In genomic region chr9:93434056-93434455, GRCh38 we compare ENCODE assay signal across 26 cellular contexts. TPM values are rescaled to one million over a fixed set of nuclear protein-coding genes. Genes with fewer than 3 reads are reported as not detected.
DNase-seq lines count a peak whose midpoint lies in the region; ATAC-seq, FAIRE-seq and TF ChIP-seq lines count a peak whose summit lies in the region.
"Had no signal": no experiment of that assay in that cellular context is flagged by ENCODE, and none has a peak within 500 bp of the region (broad histone marks: within the 10 kb centered on the region; RNA-seq: fewer than 3 reads in every experiment).

No MANE protein-coding gene starts in this region.

- H4K8ac ChIP-seq in IMR-90 (ENCODE audit: low read depth in 2 of 2, low read length in 2 of 2) (no peak overlapping the region), H1 (ENCODE audit: extremely low read depth, insufficient read depth, low read length) (no peak overlapping the region)

- no peak for FAIRE-seq in A549 (lab: Jason Lieb, UNC)
- no peak for FAIRE-seq in H1 (lab: Jason Lieb, UNC)
- FAIRE-seq in D721Med (lab: Jason Lieb, UNC) = no peak
- FAIRE-seq: A204.1, GM12878, GM12892, GM18507 had no signal

- H3K23ac ChIP-seq in IMR-90 (ENCODE audit: low read depth, low read length) (no peak overlapping the region), H1 (ENCODE audit: insufficient read length) (no peak overlapping the region)

- H3K9me1 ChIP-seq in IMR-90 (ENCODE audit: insufficient read depth, low read length) = no peaks in the 10 kb centered on the region

- no peak overlapping the region for H2BK12ac ChIP-seq in H1 (ENCODE audit: low read depth, low read length)

- H3K18ac ChIP-seq in IMR-90 (ENCODE audit: low read depth, low read length) (no peak overlapping the region), H1 (ENCODE audit: extremely low read depth, low read length) (no peak overlapping the region)

- H3K27ac ChIP-seq in A549 (no peak overlapping the region), BLaER1 (no peak overlapping the region), IMR-90 (ENCODE audit: insufficient read depth, low read length) (no peak overlapping the region), H1 (ENCODE audit: low read depth, low read length) (no peak overlapping the region)
- H3K27ac ChIP-seq: C4-2B had no signal

- TF ChIP-seq RAD21 in A549 (conservative IDR thresholded peaks at IDR 0.05 in 1 of 2, IDR thresholded peaks at IDR 0.05 in 1 of 2) (no peak), IMR-90 (IDR thresholded peaks at IDR 0.05; ENCODE audit: low read length) (no peak), H1 (IDR thresholded peaks at IDR 0.05 in 1 of 2, conservative IDR thresholded peaks at IDR 0.05 in 1 of 2; ENCODE audit: low read depth in 2 of 2, low read length in 2 of 2) (no peak)

- H4K20me1 ChIP-seq in BLaER1 = no peaks in the 10 kb centered on the region
- no peaks in the 10 kb centered on the region for H4K20me1 ChIP-seq in IMR-90 (ENCODE audit: insufficient read depth, low read length)
- no peaks in the 10 kb centered on the region for H4K20me1 ChIP-seq in H1 (replicated peaks in 1 of 2; ENCODE audit: control insufficient read depth in 1 of 2, insufficient read depth in 2 of 2, low read length in 2 of 2)

- H3K36me3 ChIP-seq in BLaER1 = no peaks in the 10 kb centered on the region
- no peaks in the 10 kb centered on the region for H3K36me3 ChIP-seq in IMR-90 (ENCODE audit: control insufficient read depth, insufficient read depth, low read length)
- H3K36me3 ChIP-seq in H1 (ENCODE audit: control insufficient read depth in 2 of 4, insufficient read depth in 4 of 4, low read length in 3 of 4) = no peaks in the 10 kb centered on the region

- H2BK120ac ChIP-seq in IMR-90 (ENCODE audit: low read depth, low read length) (no peak overlapping the region), H1 (replicated peaks; ENCODE audit: low read depth, low read length) (no peak overlapping the region)

- no peak overlapping the region for H2BK5ac ChIP-seq in IMR-90 (ENCODE audit: low read depth, low read length, poor library complexity, severe bottlenecking)
- H2BK5ac ChIP-seq in H1 (ENCODE audit: low read depth, low read length) = no peak overlapping the region

- TF ChIP-seq CTCF in A549 (IDR thresholded peaks at IDR 0.05) (no peak), IMR-90 (conservative IDR thresholded peaks at IDR 0.05; ENCODE audit: low read depth, low read length) (no peak), H1 (IDR thresholded peaks at IDR 0.05; ENCODE audit: control extremely low read depth in 1 of 3, insufficient read depth in 1 of 3, low read depth in 1 of 3, low read length in 3 of 3) (no peak), D721Med (IDR thresholded peaks at IDR 0.05; ENCODE audit: insufficient read depth, missing control alignments) (no peak)

- H3K14ac ChIP-seq in IMR-90 (replicated peaks; ENCODE audit: low read depth, low read length) = no peak overlapping the region
- no peak overlapping the region for H3K14ac ChIP-seq in H1 (ENCODE audit: insufficient read length)

- H3K79me2 ChIP-seq in H1 (ENCODE audit: control insufficient read depth in 1 of 2, insufficient read depth in 2 of 2, low read length in 2 of 2) = no peaks in the 10 kb centered on the region

- H4K91ac ChIP-seq in IMR-90 (ENCODE audit: insufficient read depth, low read depth, low read length) (no peak overlapping the region), H1 (replicated peaks; ENCODE audit: insufficient read length, low read length) (no peak overlapping the region)

- ATAC-seq in A549 (no peak), IMR-90 (ENCODE audit: low read depth) (no peak)
- ATAC-seq: CD8-positive, alpha-beta T cell; GM12878 had no signal

- H3K4me3 ChIP-seq in A549 (no peak overlapping the region), BLaER1 (no peak overlapping the region), IMR-90 (ENCODE audit: insufficient read depth, low read depth, low read length) (no peak overlapping the region), H1 (ENCODE audit: extremely low read depth in 1 of 4, insufficient read depth in 2 of 4, low read depth in 3 of 4, low read length in 4 of 4) (no peak overlapping the region)
- H3K4me3 ChIP-seq: GM12878 had no signal

- WGBS in A549 (ENCODE audit: missing lambda C conversion rate) = 92% methylated on average over 3 of the region's 3 CpGs
- WGBS in IMR-90 (ENCODE audit: extremely low coverage in 2 of 2, insufficient read length in 1 of 2), 2 experiments = 67% methylated on average over 1 of the region's 3 CpGs; no CpG with 5 or more reads in 1 of the 2 experiments
- WGBS in H1 (ENCODE audit: extremely low coverage in 1 of 2, insufficient coverage in 1 of 2, insufficient read length in 1 of 2, insufficient replicate concordance in 2 of 2, low coverage in 1 of 2, low lambda C conversion rate in 2 of 2, missing lambda C conversion rate in 1 of 2), 2 experiments = 93% methylated on average over 3 of the region's 3 CpGs; no CpG with 5 or more reads in 1 of the 2 experiments

- H2BK15ac ChIP-seq in IMR-90 (ENCODE audit: low read depth, low read length) = no peak overlapping the region
- H2BK15ac ChIP-seq in H1 (ENCODE audit: low read length) = no peak overlapping the region

- in situ Hi-C loops in IMR-90 (cut with MboI; ENCODE audit: low sequenced_read_pairs) = no loop called here

- H3K4me1 ChIP-seq in A549 (no peaks in the 10 kb centered on the region), BLaER1 (peaks cover 13% of the 10 kb centered on the region), IMR-90 (ENCODE audit: control insufficient read depth, insufficient read depth, low read length) (no peaks in the 10 kb centered on the region), H1 (replicated peaks in 1 of 4; ENCODE audit: control insufficient read depth in 3 of 4, insufficient read depth in 4 of 4, low read length in 3 of 4) (no peaks in the 10 kb centered on the region; a peak in 1 of 7 replicates)

- H3K27me3 ChIP-seq in BLaER1 (no peaks in the 10 kb centered on the region), IMR-90 (ENCODE audit: control insufficient read depth, insufficient read depth, low read length) (no peaks in the 10 kb centered on the region; the same call in 1 of the 2 replicates), H1 (replicated peaks in 1 of 4; ENCODE audit: control insufficient read depth in 3 of 4, extremely low read depth in 1 of 4, insufficient read depth in 3 of 4, low read length in 3 of 4) (no peaks in the 10 kb centered on the region)

- H3K9me3 ChIP-seq in A549 = no peaks in the 10 kb centered on the region
- no peaks in the 10 kb centered on the region for H3K9me3 ChIP-seq in BLaER1
- no peaks in the 10 kb centered on the region for H3K9me3 ChIP-seq in IMR-90 (ENCODE audit: control insufficient read depth, insufficient read depth, low read length)
- no peaks in the 10 kb centered on the region for H3K9me3 ChIP-seq in H1 (ENCODE audit: insufficient read depth in 2 of 2, low read depth in 1 of 2, low read length in 1 of 2)
- H3K9me3 ChIP-seq: Caco-2 had no signal

- no peak for TF ChIP-seq EP300 in A549 (IDR thresholded peaks at IDR 0.05)
- no peak for TF ChIP-seq EP300 in H1 (IDR thresholded peaks at IDR 0.05; ENCODE audit: borderline replicate concordance in 1 of 2, low read depth in 2 of 2, low read length in 2 of 2)

- H4K5ac ChIP-seq in IMR-90 (ENCODE audit: low read depth, low read length) = no peak overlapping the region
- no peak overlapping the region for H4K5ac ChIP-seq in H1 (ENCODE audit: insufficient read length, low read depth, low read length)

- H3K4ac ChIP-seq in IMR-90 (ENCODE audit: low read depth, low read length) = no peak overlapping the region
- H3K4ac ChIP-seq in H1 (replicated peaks; ENCODE audit: insufficient read length, low read depth, low read length) = no peak overlapping the region

- POLR2A ChIA-PET in A549 (lab: Yijun Ruan, JAX) = no interaction called here
- POLR2A ChIA-PET in IMR-90 (lab: Charles Lee; ENCODE audit: unreplicated experiment) = no interaction called here
- POLR2A ChIA-PET in H1 (lab: Charles Lee; ENCODE audit: partially characterized antibody) = no interaction called here

- no peaks in the 10 kb centered on the region for H3K79me1 ChIP-seq in IMR-90 (ENCODE audit: low read depth in 1 of 2, low read length in 2 of 2)
- H3K79me1 ChIP-seq in H1 (ENCODE audit: low read depth, low read length) = no peaks in the 10 kb centered on the region

- intact Hi-C loops in IMR-90 (cut with micrococcal nuclease) = no loop called here

- H3K9ac ChIP-seq in BLaER1 = no peak overlapping the region
- H3K9ac ChIP-seq in IMR-90 (ENCODE audit: low read depth, low read length) = no peak overlapping the region
- no peak overlapping the region for H3K9ac ChIP-seq in H1 (replicated peaks in 1 of 4; ENCODE audit: extremely low read depth in 1 of 4, low read depth in 3 of 4, low read length in 3 of 4)

- DNase-seq in A549 (ENCODE audit: low read depth in 1 of 2, low spot score in 1 of 2) (no peak), IMR-90 (no peak), H1 (ENCODE audit: low read depth in 1 of 2, low spot score in 2 of 2) (no peak), occipital lobe (lab: John Stamatoyannopoulos, UW) (no peak), NCI-H1105 treated with DMSO at 0.1 percent for 48 hours (lab: John Stamatoyannopoulos, UW) (no peak), NK-92 (lab: John Stamatoyannopoulos, UW; ENCODE audit: unreplicated experiment) (no peak), D721Med (ENCODE audit: insufficient read length, low spot score) (no peak)
- DNase-seq: 8988T; AML-193; Caco-2; Calu3; CD4-positive, alpha-beta T cell; CD8-positive, alpha-beta T cell; DMS 273 treated with DMSO at 0.1 percent for 48 hours; DMS153; DMS53; DMS79; DND-41; EL; GDM1 had no signal

- no peak overlapping the region for H3K4me2 ChIP-seq in A549
- H3K4me2 ChIP-seq in BLaER1 = peak overlapping the region; percentile 16
- no peak overlapping the region for H3K4me2 ChIP-seq in IMR-90 (ENCODE audit: low read depth, low read length)
- H3K4me2 ChIP-seq in H1 (ENCODE audit: insufficient read depth in 1 of 2, low read depth in 2 of 2, low read length in 2 of 2) = no peak overlapping the region

- H3K23me2 ChIP-seq in H1 (ENCODE audit: low read depth, low read length) = no peaks in the 10 kb centered on the region

- no TSS peak for BruUV-seq in IMR-90 (replicated peaks; lab: Mats Ljungman, UMichigan)

- CTCF ChIA-PET in A549 (lab: Yijun Ruan, JAX) = no interaction called here
- CTCF ChIA-PET in IMR-90 (lab: Yijun Ruan, JAX) = interaction anchor here (0.6 kb wide), 1 partner anchor 18 kb away, joined by 3 read pairs; no protein-coding TSS in a partner anchor
- CTCF ChIA-PET in H1 (lab: Charles Lee; ENCODE audit: partially characterized antibody) = no interaction called here

- H2AK9ac ChIP-seq in IMR-90 (replicated peaks; ENCODE audit: low read depth, low read length, poor library complexity) = no peak overlapping the region

- no peak for TF ChIP-seq POLR2A in A549 (IDR thresholded peaks at IDR 0.05; ENCODE audit: low read length)
- no peak for TF ChIP-seq POLR2A in IMR-90 (IDR thresholded peaks at IDR 0.05; ENCODE audit: low read depth, low read length)
- TF ChIP-seq POLR2A in H1 (IDR thresholded peaks at IDR 0.05; ENCODE audit: control extremely low read depth in 1 of 2, low read depth in 2 of 2, low read length in 2 of 2) = no peak

- H3K56ac ChIP-seq in IMR-90 (ENCODE audit: extremely low read depth, insufficient read depth, low read length) (no peak overlapping the region), H1 (replicated peaks; ENCODE audit: insufficient read length, low read depth, low read length) (no peak overlapping the region)

- no peak overlapping the region for H2AK5ac ChIP-seq in IMR-90 (ENCODE audit: low read depth, low read length)
- H2AK5ac ChIP-seq in H1 (ENCODE audit: low read depth, low read length) = no peak overlapping the region

- dilution Hi-C loops in IMR-90 (cut with HindIII; ENCODE audit: low sequenced_read_pairs, unreplicated experiment) = no loop called here

- no peak overlapping the region for H2AFZ ChIP-seq in IMR-90 (replicated peaks; ENCODE audit: low read length, poor library complexity)
- no peak overlapping the region for H2AFZ ChIP-seq in H1 (ENCODE audit: low read length)

- H2BK20ac ChIP-seq in IMR-90 (ENCODE audit: low read depth, low read length) (no peak overlapping the region), H1 (ENCODE audit: low read length) (no peak overlapping the region)

RNA-seq across cellular contexts. Expression of gene FAM120A, which starts 17.4 kb away (rescaled TPM):
- polyA plus RNA-seq in A549 (2011; rRNA removed) (105 and 111 TPM in 2 replicates), A549 (2017; fragmentation: RNase III; extraction: RNeasy Plus Mini Kit Qiagen cat#74134 plus additional on column Dnase treatment) (86.3 to 91.9 TPM (median 88.7 TPM) in 3 replicates), IMR-90 (2012; rRNA removed) (61.6 and 64.3 TPM in 2 replicates), H1 (2011; rRNA removed) (24.9 and 28.0 TPM in 2 replicates)
- 70.9 and 86.8 TPM in 2 replicates for polyA plus RNA-seq in A549 (2012; cell fraction: cytosol; rRNA removed)
- polyA plus RNA-seq in A549 (2012; cell fraction: nucleus; rRNA removed) = 50.6 and 59.2 TPM in 2 replicates
- polyA minus RNA-seq in A549 (2011; rRNA and poly(A)+ RNA removed) = 191 and 279 TPM in 2 replicates
- total RNA-seq in IMR-90 (2012; rRNA removed) (65.8 and 75.1 TPM in 2 replicates), occipital lobe (66.9 TPM)
- polyA plus RNA-seq in IMR-90 (2012; cell fraction: cytosol; rRNA removed) = 47.8 and 63.9 TPM in 2 replicates
- 54.1 and 63.8 TPM in 2 replicates for polyA plus RNA-seq in IMR-90 (2012; cell fraction: nucleus; rRNA removed; ENCODE audit: low replicate concordance)
- 52.2 and 54.7 TPM in 2 replicates for total RNA-seq in H1 (2021; fragmentation: NEBNext Ultra II Directional; extraction: Animal tissue kit (Norgen Biotek cat#: 25700))
- polyA plus RNA-seq in H1 (2011; cell fraction: cytosol; rRNA removed) = 25.4 TPM
- polyA plus RNA-seq in H1 (2011; cell fraction: nucleus; rRNA removed) = 41.2 TPM
- polyA plus RNA-seq in H1 (2012, experiment 1 of 2) = 26.0 to 38.6 TPM (median 29.8 TPM) in 4 replicates
- 7.2 TPM for polyA plus RNA-seq in H1 (2012, experiment 2 of 2)
- 32.7 TPM for polyA plus RNA-seq in H1 (2013, experiment 1 of 2)
- polyA plus RNA-seq in H1 (2013, experiment 2 of 2) = 30.5 TPM
- polyA minus RNA-seq in H1 (2011; rRNA and poly(A)+ RNA removed) = 85.2 and 86.7 TPM in 2 replicates
- polyA minus RNA-seq in H1 (2011; cell fraction: cytosol; rRNA and poly(A)+ RNA removed) = 60.4 TPM
- polyA minus RNA-seq in H1 (2011; cell fraction: nucleus; rRNA and poly(A)+ RNA removed) = 75.8 TPM

RNA-seq across cellular contexts. Expression of gene FAM120AOS, which starts 19.3 kb away (rescaled TPM):
- polyA plus RNA-seq in A549 (2011; rRNA removed) (79.7 and 85.3 TPM in 2 replicates), A549 (2017; fragmentation: RNase III; extraction: RNeasy Plus Mini Kit Qiagen cat#74134 plus additional on column Dnase treatment) (37.1 to 40.7 TPM (median 38.7 TPM) in 3 replicates), IMR-90 (2012; rRNA removed) (21.7 and 22.7 TPM in 2 replicates), H1 (2011; rRNA removed) (28.8 and 29.6 TPM in 2 replicates)
- polyA plus RNA-seq in A549 (2012; cell fraction: cytosol; rRNA removed) = 31.9 and 35.3 TPM in 2 replicates
- 13.8 and 16.0 TPM in 2 replicates for polyA plus RNA-seq in A549 (2012; cell fraction: nucleus; rRNA removed)
- polyA minus RNA-seq in A549 (2011; rRNA and poly(A)+ RNA removed) = 40.1 and 41.6 TPM in 2 replicates
- total RNA-seq in IMR-90 (2012; rRNA removed) (22.2 and 24.7 TPM in 2 replicates), occipital lobe (24.8 TPM)
- polyA plus RNA-seq in IMR-90 (2012; cell fraction: cytosol; rRNA removed) = 14.2 TPM in 2 replicates
- polyA plus RNA-seq in IMR-90 (2012; cell fraction: nucleus; rRNA removed; ENCODE audit: low replicate concordance) = 7.4 and 19.0 TPM in 2 replicates
- total RNA-seq in H1 (2021; fragmentation: NEBNext Ultra II Directional; extraction: Animal tissue kit (Norgen Biotek cat#: 25700)) = 37.6 and 41.6 TPM in 2 replicates
- 32.1 TPM for polyA plus RNA-seq in H1 (2011; cell fraction: cytosol; rRNA removed)
- 34.4 TPM for polyA plus RNA-seq in H1 (2011; cell fraction: nucleus; rRNA removed)
- 29.4 to 34.2 TPM (median 32.6 TPM) in 4 replicates for polyA plus RNA-seq in H1 (2012, experiment 1 of 2)
- polyA plus RNA-seq in H1 (2012, experiment 2 of 2) = 21.5 TPM
- 34.9 TPM for polyA plus RNA-seq in H1 (2013, experiment 1 of 2)
- 32.9 TPM for polyA plus RNA-seq in H1 (2013, experiment 2 of 2)
- polyA minus RNA-seq in H1 (2011; rRNA and poly(A)+ RNA removed) = 24.5 and 26.6 TPM in 2 replicates
- polyA minus RNA-seq in H1 (2011; cell fraction: cytosol; rRNA and poly(A)+ RNA removed) = 15.2 TPM
- polyA minus RNA-seq in H1 (2011; cell fraction: nucleus; rRNA and poly(A)+ RNA removed) = 39.4 TPM

Comparison
In these comparisons a context has a peak if more than half of its experiments do, and no peak if none do; other contexts are left out.
1. Of the 18 proteins assayed by ChIP-seq in both H1 and A549: peak only in H1: none; only in A549: none; in both: MAFK; in neither: 17.